1 cellular context compared by ENCODE assay signal in the genomic region with DNA sequence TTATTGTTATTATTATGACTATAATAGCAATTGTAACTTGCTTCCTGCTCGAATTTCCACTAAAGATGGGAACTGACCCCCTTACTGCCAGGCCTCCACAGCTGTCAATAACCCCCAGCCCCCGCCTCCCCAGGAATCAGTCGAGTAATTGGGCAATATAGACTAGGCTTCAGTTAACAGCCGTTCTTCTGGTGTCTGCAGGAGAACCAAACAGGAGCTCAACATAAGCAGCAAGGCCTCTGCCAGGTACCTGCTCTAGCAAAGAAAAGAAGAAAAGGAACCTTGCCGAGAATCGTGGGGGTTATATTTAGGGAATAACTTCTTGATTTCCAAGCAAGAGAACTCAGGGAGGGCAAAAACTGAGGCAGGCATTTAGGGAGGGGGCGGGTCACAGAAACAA.
TF ChIP-seq lines count a peak whose summit lies in the region.

No MANE protein-coding gene starts in this region.

TF ChIP-seq in H1, 55 proteins besides CTCF, POLR2A, EP300 and RAD21 (continued from another document):
- TF ChIP-seq CHD2 (IDR thresholded peaks at IDR 0.05; ENCODE audit: low read length) (no peak), RXRA (IDR thresholded peaks at IDR 0.05; ENCODE audit: insufficient read depth, low read depth, low read length) (no peak), SIX5 (IDR thresholded peaks at IDR 0.05; ENCODE audit: low read depth, low read length) (no peak), KDM4A (IDR thresholded peaks at IDR 0.05; ENCODE audit: low read depth, low read length, severe bottlenecking) (no peak), CTBP2 (IDR thresholded peaks at IDR 0.05; ENCODE audit: borderline replicate concordance, insufficient read depth, insufficient read length, low read length) (no peak), TCF12 (IDR thresholded peaks at IDR 0.05; ENCODE audit: low read depth, low read length) (no peak), SIRT6 (IDR thresholded peaks at IDR 0.05; ENCODE audit: low read length) (no peak), JUN (IDR thresholded peaks at IDR 0.05; ENCODE audit: low read depth, low read length) (no peak), EGR1 (IDR thresholded peaks at IDR 0.05; ENCODE audit: borderline replicate concordance, low read depth, low read length) (no peak), PHF8 (conservative IDR thresholded peaks at IDR 0.05; ENCODE audit: low read depth, low read length) (no peak), HDAC6 (IDR thresholded peaks at IDR 0.05; ENCODE audit: low read depth, low read length) (no peak), ASH2L (IDR thresholded peaks at IDR 0.05; ENCODE audit: low read length) (no peak), TAF7 (optimal IDR thresholded peaks at IDR 0.05; ENCODE audit: borderline replicate concordance, low read depth, low read length) (no peak), RNF2 (IDR thresholded peaks at IDR 0.05; ENCODE audit: borderline replicate concordance, low read depth, low read length, missing control alignments, poor library complexity, severe bottlenecking) (no peak), CREB1 (IDR thresholded peaks at IDR 0.05) (no peak)
- TF ChIP-seq, protein P1, sequence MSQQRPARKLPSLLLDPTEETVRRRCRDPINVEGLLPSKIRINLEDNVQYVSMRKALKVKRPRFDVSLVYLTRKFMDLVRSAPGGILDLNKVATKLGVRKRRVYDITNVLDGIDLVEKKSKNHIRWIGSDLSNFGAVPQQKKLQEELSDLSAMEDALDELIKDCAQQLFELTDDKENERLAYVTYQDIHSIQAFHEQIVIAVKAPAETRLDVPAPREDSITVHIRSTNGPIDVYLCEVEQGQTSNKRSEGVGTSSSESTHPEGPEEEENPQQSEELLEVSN (IDR thresholded peaks at IDR 0.05), result no peak
- TF ChIP-seq, protein P2, sequence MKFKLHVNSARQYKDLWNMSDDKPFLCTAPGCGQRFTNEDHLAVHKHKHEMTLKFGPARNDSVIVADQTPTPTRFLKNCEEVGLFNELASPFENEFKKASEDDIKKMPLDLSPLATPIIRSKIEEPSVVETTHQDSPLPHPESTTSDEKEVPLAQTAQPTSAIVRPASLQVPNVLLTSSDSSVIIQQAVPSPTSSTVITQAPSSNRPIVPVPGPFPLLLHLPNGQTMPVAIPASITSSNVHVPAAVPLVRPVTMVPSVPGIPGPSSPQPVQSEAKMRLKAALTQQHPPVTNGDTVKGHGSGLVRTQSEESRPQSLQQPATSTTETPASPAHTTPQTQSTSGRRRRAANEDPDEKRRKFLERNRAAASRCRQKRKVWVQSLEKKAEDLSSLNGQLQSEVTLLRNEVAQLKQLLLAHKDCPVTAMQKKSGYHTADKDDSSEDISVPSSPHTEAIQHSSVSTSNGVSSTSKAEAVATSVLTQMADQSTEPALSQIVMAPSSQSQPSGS (IDR thresholded peaks at IDR 0.05; ENCODE audit: low read length), result no peak
